ENCODE assay signal across 23 cellular contexts in genomic region chr5:74227081-74227480, GRCh38.
"Had no signal": no experiment of that assay in that cellular context is flagged by ENCODE, and none has a peak within 500 bp of the region (broad histone marks: within the 10 kb centered on the region; RNA-seq: fewer than 3 reads in every experiment).

No MANE protein-coding gene starts in this region.

- H3K36me3 ChIP-seq: cardiac muscle cell, left lung, pancreas, spleen, tibial artery, WERI-Rb-1 had no signal

- H3K27ac ChIP-seq: cardiac muscle cell, left lung, pancreas, spleen, tibial artery, WERI-Rb-1 had no signal

- H3K4me1 ChIP-seq: left lung, pancreas, spleen, tibial artery had no signal

- H3K9me3 ChIP-seq: pancreas, tibial artery had no signal

- H3K4me3 ChIP-seq: cardiac muscle cell, left lung, lung, pancreas, spleen, tibial artery had no signal

- ATAC-seq: activated CD8-positive, alpha-beta memory T cell treated with anti-CD3 and anti-CD28 coated beads, Interleukin-2, amount 10 ng/mL, durations not matched to agents 7 days and 5 days; activated CD8-positive, alpha-beta T cell treated with anti-CD3 and anti-CD28 coated beads for 36 hours; left lung; natural killer cell; pancreas; SK-N-SH treated with all-trans-retinoic acid at 6 μM for 48 hours; T-cell had no signal

- H3K27me3 ChIP-seq: cardiac muscle cell, left lung, pancreas, tibial artery had no signal

- DNase-seq: activated CD4-positive, alpha-beta T cell treated with anti-CD3 and anti-CD28 coated beads, Interleukin-2, amount 10 ng/mL, durations not matched to agents 7 days and 5 days; activated CD4-positive, CD25-positive, alpha-beta regulatory T cell treated with anti-CD3 and anti-CD28 coated beads, Interleukin-2, amount 50 U/mL, for 72 hours; activated CD8-positive, alpha-beta memory T cell treated with anti-CD3 and anti-CD28 coated beads, Interleukin-2, amount 10 ng/mL, durations not matched to agents 7 days and 5 days; activated CD8-positive, alpha-beta T cell treated with anti-CD3 and anti-CD28 coated beads for 36 hours; activated effector memory CD4-positive, alpha-beta T cell treated with anti-CD3 and anti-CD28 coated beads, Interleukin-2, amount 50 U/mL, for 16 hours; activated naive CD4-positive, alpha-beta T cell treated with anti-CD3 and anti-CD28 coated beads, Interleukin-2, amount 10 ng/mL, durations not matched to agents 7 days and 5 days; activated T-cell treated with anti-CD3 and anti-CD28 coated beads for 4 hours; dermis blood vessel endothelial cell; effector memory CD4-positive, alpha-beta T cell; foreskin melanocyte; kidney; left lung; natural killer cell; pancreas; spleen; stimulated activated CD4-positive, alpha-beta T cell treated with anti-CD3 and anti-CD28 coated beads, Interleukin-4, amount 100 ng/mL, for 1 hour; stimulated activated naive CD4-positive, alpha-beta T cell treated with Interleukin-2 at 50 U/mL for 16 hours; T-cell; tibial artery; WERI-Rb-1 had no signal
